8 cellular contexts compared by ENCODE assay signal in genomic region chr4:15682790-15683495, GRCh38. TPM values are rescaled to one million over a fixed set of nuclear protein-coding genes. Genes with fewer than 3 reads are reported as not detected.
DNase-seq lines count a peak whose midpoint lies in the region; ATAC-seq, FAIRE-seq and TF ChIP-seq lines count a peak whose summit lies in the region.

No MANE protein-coding gene starts in this region.

- H3K4me1 ChIP-seq in A549 (peaks cover 23% of the 10 kb centered on the region), ascending aorta (peaks cover 2 to 4% of the 10 kb centered on the region in 2 donors), mesenchymal stem cell (ENCODE audit: control insufficient read depth, insufficient read depth, low read depth, low read length) (no peaks in the 10 kb centered on the region)

- TF ChIP-seq POLR2A in A549 (IDR thresholded peaks at IDR 0.05; ENCODE audit: low read length) = no peak

- H2BK120ac ChIP-seq in mesenchymal stem cell (ENCODE audit: low read depth, low read length) = no peak overlapping the region

- H3K4ac ChIP-seq in mesenchymal stem cell (ENCODE audit: low read depth in 1 of 2, low read length in 2 of 2) = no peak overlapping the region

- intact Hi-C loops in ascending aorta (cut with DNase I) = loop anchor here (2.0 to 10.0 kb wide), 2 partner anchors 204 to 448 kb away; no protein-coding TSS in a partner anchor

- H2BK5ac ChIP-seq in mesenchymal stem cell (ENCODE audit: low read depth, low read length, poor library complexity, severe bottlenecking) = no peak overlapping the region

- DNase-seq in A549 (ENCODE audit: low read depth in 1 of 2, low spot score in 1 of 2) (no peak), HFF-Myc (ENCODE audit: extremely low read depth, low read depth) (no peak), ascending aorta (ENCODE audit: low spot score in 2 of 2) (no peak), mesenchymal stem cell (peak; percentile 37), NCI-H1930 (lab: John Stamatoyannopoulos, UW) (no peak), occipital lobe (lab: John Stamatoyannopoulos, UW) (no peak), NCI-H1105 (lab: John Stamatoyannopoulos, UW) (no peak)

- peak overlapping the region; percentile 69 for H3K4me3 ChIP-seq in A549
- H3K4me3 ChIP-seq in HFF-Myc (replicated peaks; ENCODE audit: low read depth, low read length) = peak overlapping the region; percentile 80
- H3K4me3 ChIP-seq in ascending aorta = peak overlapping the region; percentile 80 to 82
- peak overlapping the region in 1 of 2 experiments; percentile 90 for H3K4me3 ChIP-seq in mesenchymal stem cell (ENCODE audit: insufficient read depth in 1 of 2, low read depth in 1 of 2, low read length in 2 of 2)

- no peak for TF ChIP-seq RAD21 in A549 (conservative IDR thresholded peaks at IDR 0.05 in 1 of 2, IDR thresholded peaks at IDR 0.05 in 1 of 2)

- H3K9ac ChIP-seq in mesenchymal stem cell (ENCODE audit: low read length) = peak overlapping the region; percentile 98

- H3K14ac ChIP-seq in mesenchymal stem cell (ENCODE audit: low read length in 2 of 2) = no peak overlapping the region

- H3K27ac ChIP-seq in A549 (peak overlapping the region; percentile 92 to 100), ascending aorta (peak overlapping the region; percentile 85 to 96), mesenchymal stem cell (ENCODE audit: low read length, poor library complexity, severe bottlenecking) (peak overlapping the region; percentile 96)

- ATAC-seq in A549 (no peak), GM21529 (IDR thresholded peaks at IDR 0.05; ENCODE audit: unreplicated experiment) (no peak)

- peaks cover 7% of the 10 kb centered on the region for H3K79me1 ChIP-seq in mesenchymal stem cell (replicated peaks; ENCODE audit: low read length, poor library complexity, severe bottlenecking)

- FAIRE-seq in A549 (lab: Jason Lieb, UNC) = no peak

- TF ChIP-seq CTCF in A549 (IDR thresholded peaks at IDR 0.05) (no peak), HFF-Myc (IDR thresholded peaks at IDR 0.05; ENCODE audit: low read depth, low read length, missing control alignments) (no peak), ascending aorta (IDR thresholded peaks at IDR 0.05) (no peak)

- H3K9me3 ChIP-seq in A549 = no peaks in the 10 kb centered on the region
- H3K9me3 ChIP-seq in ascending aorta = no peaks in the 10 kb centered on the region
- H3K9me3 ChIP-seq in mesenchymal stem cell (ENCODE audit: control insufficient read depth, low read length) = no peaks in the 10 kb centered on the region

- H2AFZ ChIP-seq in mesenchymal stem cell (ENCODE audit: low read depth, low read length) = no peak overlapping the region

- H3K4me2 ChIP-seq in A549 (peak overlapping the region; percentile 90), mesenchymal stem cell (ENCODE audit: low read length, poor library complexity, severe bottlenecking) (peak overlapping the region; percentile 53)

- no peak for TF ChIP-seq EP300 in A549 (IDR thresholded peaks at IDR 0.05)

- H3K36me3 ChIP-seq in ascending aorta = peaks cover 4 to 17% of the 10 kb centered on the region in 2 donors
- H3K36me3 ChIP-seq in mesenchymal stem cell (ENCODE audit: control insufficient read depth in 1 of 2, insufficient read depth in 2 of 2, low read depth in 1 of 2, low read length in 2 of 2) = peaks cover 0 to 36% of the 10 kb centered on the region in 2 experiments

- CTCF ChIA-PET in A549 (lab: Yijun Ruan, JAX) = no interaction called here

- no peak overlapping the region for H4K8ac ChIP-seq in mesenchymal stem cell (ENCODE audit: low read length)

- no peak overlapping the region for H2BK15ac ChIP-seq in mesenchymal stem cell (ENCODE audit: low read depth, poor library complexity, severe bottlenecking)

- POLR2A ChIA-PET in A549 (lab: Yijun Ruan, JAX) = interaction anchor here (1.9 kb wide), 1 partner anchor 12 kb away, joined by 15 read pairs; no protein-coding TSS in a partner anchor

- no peak overlapping the region for H3K18ac ChIP-seq in mesenchymal stem cell (ENCODE audit: low read depth in 1 of 2, low read length in 2 of 2)

- H3K23ac ChIP-seq in mesenchymal stem cell (ENCODE audit: low read length in 2 of 2) = no peak overlapping the region

- H4K91ac ChIP-seq in mesenchymal stem cell (ENCODE audit: low read length) = no peak overlapping the region

- H3K27me3 ChIP-seq in ascending aorta (no peaks in the 10 kb centered on the region), mesenchymal stem cell (ENCODE audit: control insufficient read depth in 1 of 2, insufficient read depth in 1 of 2, low read length in 2 of 2) (no peaks in the 10 kb centered on the region)

- H2BK12ac ChIP-seq in mesenchymal stem cell (ENCODE audit: low read length in 2 of 2) = no peak overlapping the region

- WGBS in A549 (ENCODE audit: missing lambda C conversion rate) = 58% methylated on average over 6 of the region's 6 CpGs
- WGBS in mesenchymal stem cell = 45% methylated on average over 5 of the region's 6 CpGs

- no peak overlapping the region for H2AK5ac ChIP-seq in mesenchymal stem cell (ENCODE audit: low read length, severe bottlenecking)

TF ChIP-seq in A549, 52 proteins besides CTCF, POLR2A, EP300 and RAD21:
- TF ChIP-seq, protein P1, sequence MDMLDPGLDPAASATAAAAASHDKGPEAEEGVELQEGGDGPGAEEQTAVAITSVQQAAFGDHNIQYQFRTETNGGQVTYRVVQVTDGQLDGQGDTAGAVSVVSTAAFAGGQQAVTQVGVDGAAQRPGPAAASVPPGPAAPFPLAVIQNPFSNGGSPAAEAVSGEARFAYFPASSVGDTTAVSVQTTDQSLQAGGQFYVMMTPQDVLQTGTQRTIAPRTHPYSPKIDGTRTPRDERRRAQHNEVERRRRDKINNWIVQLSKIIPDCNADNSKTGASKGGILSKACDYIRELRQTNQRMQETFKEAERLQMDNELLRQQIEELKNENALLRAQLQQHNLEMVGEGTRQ (IDR thresholded peaks at IDR 0.05) = no peak
- TF ChIP-seq RNF2 (IDR thresholded peaks at IDR 0.05; ENCODE audit: borderline replicate concordance, low read depth) (no peak), KDM1A (IDR thresholded peaks at IDR 0.05; ENCODE audit: low read depth) (no peak), BHLHE40 (IDR thresholded peaks at IDR 0.05; ENCODE audit: low read depth, low read length) (no peak), MAFK (IDR thresholded peaks at IDR 0.05; ENCODE audit: partially characterized antibody) (no peak), HOXB5 (CRISPR knock-in tag; IDR thresholded peaks at IDR 0.05) (no peak), MAZ (IDR thresholded peaks at IDR 0.05; ENCODE audit: borderline replicate concordance, low read depth, low read length) (no peak), ZSCAN20 (CRISPR knock-in tag; IDR thresholded peaks at IDR 0.05) (no peak), CBX8 (IDR thresholded peaks at IDR 0.05) (no peak), BCL3 (IDR thresholded peaks at IDR 0.05) (no peak), MYC (IDR thresholded peaks at IDR 0.05; ENCODE audit: borderline replicate concordance, low read length) (no peak), ESRRA (IDR thresholded peaks at IDR 0.05; ENCODE audit: borderline replicate concordance, low read length) (no peak), CEBPB (IDR thresholded peaks at IDR 0.05) (no peak), JUNB (IDR thresholded peaks at IDR 0.05) (no peak), TP53 (CRISPR knock-in tag; IDR thresholded peaks at IDR 0.05) (no peak), CBX2 (IDR thresholded peaks at IDR 0.05; ENCODE audit: borderline replicate concordance, low read depth) (no peak)
TF ChIP-seq in A549: peak in this region for 0.

RNA-seq across cellular contexts. Expression of gene FAM200B, which starts 1.3 kb away (rescaled TPM):
- polyA plus RNA-seq in A549 (2011; rRNA removed) = 32.7 and 40.8 TPM in 2 replicates
- 18.8 and 21.4 TPM in 2 replicates for polyA plus RNA-seq in A549 (2012; cell fraction: cytosol; rRNA removed)
- polyA plus RNA-seq in A549 (2012; cell fraction: nucleus; rRNA removed) = 6.7 and 14.4 TPM in 2 replicates
- 40.9 to 41.9 TPM (median 41.6 TPM) in 3 replicates for polyA plus RNA-seq in A549 (2017; fragmentation: RNase III; extraction: RNeasy Plus Mini Kit Qiagen cat#74134 plus additional on column Dnase treatment)
- polyA minus RNA-seq in A549 (2011; rRNA and poly(A)+ RNA removed) = 4.5 and 4.8 TPM in 2 replicates
- total RNA-seq in ascending aorta = 34.9 TPM
- polyA plus RNA-seq in mesenchymal stem cell (2013, experiment 1 of 2) = 71.6 TPM
- 72.1 TPM for polyA plus RNA-seq in mesenchymal stem cell (2013, experiment 2 of 2)
- total RNA-seq in occipital lobe = 98.4 TPM

RNA-seq across cellular contexts. Expression of gene BST1, which starts 19.9 kb away (rescaled TPM):
- polyA plus RNA-seq in A549 (2011; rRNA removed) = 11.7 and 13.6 TPM in 2 replicates
- polyA plus RNA-seq in A549 (2012; cell fraction: cytosol; rRNA removed) = 9.0 and 11.6 TPM in 2 replicates
- 7.1 and 9.3 TPM in 2 replicates for polyA plus RNA-seq in A549 (2012; cell fraction: nucleus; rRNA removed)
- polyA plus RNA-seq in A549 (2017; fragmentation: RNase III; extraction: RNeasy Plus Mini Kit Qiagen cat#74134 plus additional on column Dnase treatment) = 16.0 to 18.3 TPM (median 16.4 TPM) in 3 replicates
- polyA minus RNA-seq in A549 (2011; rRNA and poly(A)+ RNA removed) = 2.8 and 3.9 TPM in 2 replicates
- total RNA-seq in ascending aorta = 22.7 TPM
- 0.22 TPM for polyA plus RNA-seq in mesenchymal stem cell (2013, experiment 1 of 2)
- polyA plus RNA-seq in mesenchymal stem cell (2013, experiment 2 of 2) = 0.37 TPM
- total RNA-seq in occipital lobe = 2.8 TPM

RNA-seq across cellular contexts. Expression of gene FBXL5, which starts 27.8 kb away (rescaled TPM):
- polyA plus RNA-seq in A549 (2011; rRNA removed) (33.0 and 45.4 TPM in 2 replicates), A549 (2017; fragmentation: RNase III; extraction: RNeasy Plus Mini Kit Qiagen cat#74134 plus additional on column Dnase treatment) (44.2 to 46.7 TPM (median 44.2 TPM) in 3 replicates)
- 13.0 and 14.3 TPM in 2 replicates for polyA plus RNA-seq in A549 (2012; cell fraction: cytosol; rRNA removed)
- 6.4 and 10.1 TPM in 2 replicates for polyA plus RNA-seq in A549 (2012; cell fraction: nucleus; rRNA removed)
- 31.1 and 35.3 TPM in 2 replicates for polyA minus RNA-seq in A549 (2011; rRNA and poly(A)+ RNA removed)
- total RNA-seq in ascending aorta (59.0 TPM), occipital lobe (229 TPM)
- 31.5 TPM for polyA plus RNA-seq in mesenchymal stem cell (2013, experiment 1 of 2)
- polyA plus RNA-seq in mesenchymal stem cell (2013, experiment 2 of 2) = 32.3 TPM
